ENCODE assay signal across 8 cellular contexts in the genomic region with DNA sequence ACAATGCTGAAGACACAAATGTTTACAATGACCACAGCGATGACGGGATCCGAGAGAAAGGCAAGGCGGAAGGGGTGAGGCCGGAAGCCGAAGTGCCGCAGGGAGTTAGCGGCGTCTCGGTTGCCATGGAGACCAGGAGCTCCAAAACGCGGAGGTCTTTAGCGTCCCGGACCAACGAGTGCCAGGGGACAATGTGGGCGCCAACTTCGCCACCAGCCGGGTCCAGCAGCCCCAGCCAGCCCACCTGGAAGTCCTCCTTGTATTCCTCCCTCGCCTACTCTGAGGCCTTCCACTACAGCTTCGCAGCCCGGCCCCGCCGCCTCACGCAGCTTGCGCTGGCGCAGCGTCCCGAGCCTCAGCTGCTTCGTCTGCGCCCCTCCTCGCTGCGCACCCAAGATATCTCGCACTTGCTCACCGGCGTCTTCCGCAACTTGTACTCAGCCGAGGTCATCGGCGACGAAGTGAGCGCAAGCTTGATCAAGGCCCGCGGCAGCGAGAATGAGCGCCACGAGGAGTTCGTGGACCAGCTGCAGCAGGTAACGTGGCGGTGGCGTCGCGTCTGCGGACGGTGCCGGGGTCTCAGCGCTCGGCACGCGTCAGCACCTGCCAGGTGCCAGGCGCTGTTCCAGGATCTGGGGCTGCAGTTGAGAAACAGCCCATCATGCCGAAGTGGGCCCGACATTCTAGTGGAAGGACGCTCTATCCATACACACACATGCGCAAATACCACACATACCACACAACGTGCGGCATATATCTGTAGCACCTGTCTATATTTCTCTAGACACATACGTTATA. TPM values are rescaled to one million over a fixed set of nuclear protein-coding genes. Genes with fewer than 3 reads are reported as not detected.
A peak's percentile ranks its signal among the peaks of the same experiment; 100 is the strongest.
DNase-seq lines count a peak whose midpoint lies in the region; ATAC-seq and TF ChIP-seq lines count a peak whose summit lies in the region.

A gene with protein sequence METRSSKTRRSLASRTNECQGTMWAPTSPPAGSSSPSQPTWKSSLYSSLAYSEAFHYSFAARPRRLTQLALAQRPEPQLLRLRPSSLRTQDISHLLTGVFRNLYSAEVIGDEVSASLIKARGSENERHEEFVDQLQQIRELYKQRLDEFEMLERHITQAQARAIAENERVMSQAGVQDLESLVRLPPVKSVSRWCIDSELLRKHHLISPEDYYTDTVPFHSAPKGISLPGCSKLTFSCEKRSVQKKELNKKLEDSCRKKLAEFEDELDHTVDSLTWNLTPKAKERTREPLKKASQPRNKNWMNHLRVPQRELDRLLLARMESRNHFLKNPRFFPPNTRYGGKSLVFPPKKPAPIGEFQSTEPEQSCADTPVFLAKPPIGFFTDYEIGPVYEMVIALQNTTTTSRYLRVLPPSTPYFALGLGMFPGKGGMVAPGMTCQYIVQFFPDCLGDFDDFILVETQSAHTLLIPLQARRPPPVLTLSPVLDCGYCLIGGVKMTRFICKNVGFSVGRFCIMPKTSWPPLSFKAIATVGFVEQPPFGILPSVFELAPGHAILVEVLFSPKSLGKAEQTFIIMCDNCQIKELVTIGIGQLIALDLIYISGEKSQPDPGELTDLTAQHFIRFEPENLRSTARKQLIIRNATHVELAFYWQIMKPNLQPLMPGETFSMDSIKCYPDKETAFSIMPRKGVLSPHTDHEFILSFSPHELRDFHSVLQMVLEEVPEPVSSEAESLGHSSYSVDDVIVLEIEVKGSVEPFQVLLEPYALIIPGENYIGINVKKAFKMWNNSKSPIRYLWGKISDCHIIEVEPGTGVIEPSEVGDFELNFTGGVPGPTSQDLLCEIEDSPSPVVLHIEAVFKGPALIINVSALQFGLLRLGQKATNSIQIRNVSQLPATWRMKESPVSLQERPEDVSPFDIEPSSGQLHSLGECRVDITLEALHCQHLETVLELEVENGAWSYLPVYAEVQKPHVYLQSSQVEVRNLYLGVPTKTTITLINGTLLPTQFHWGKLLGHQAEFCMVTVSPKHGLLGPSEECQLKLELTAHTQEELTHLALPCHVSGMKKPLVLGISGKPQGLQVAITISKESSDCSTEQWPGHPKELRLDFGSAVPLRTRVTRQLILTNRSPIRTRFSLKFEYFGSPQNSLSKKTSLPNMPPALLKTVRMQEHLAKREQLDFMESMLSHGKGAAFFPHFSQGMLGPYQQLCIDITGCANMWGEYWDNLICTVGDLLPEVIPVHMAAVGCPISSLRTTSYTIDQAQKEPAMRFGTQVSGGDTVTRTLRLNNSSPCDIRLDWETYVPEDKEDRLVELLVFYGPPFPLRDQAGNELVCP (N-terminal part only) (plus strand): TSS at position 108 of the 798 bp plus-strand sequence. CDS start 18 bp downstream, at position 126.

- H3K56ac ChIP-seq in mesendoderm (ENCODE audit: low read length): peak within 1 kb of the TSS; percentile 84

- no peaks in the 10 kb centered on the region for H3K36me3 ChIP-seq in mesendoderm (ENCODE audit: control insufficient read depth, insufficient read depth, low read length)

- intact Hi-C loops in dendritic cell treated with granulocyte-macrophage colony-stimulating factor and Interleukin-4, amounts not matched to agents 40 ng/mL and 50 ng/mL, for 4 days (cut with micrococcal nuclease): no loop called here

- ATAC-seq in HG03432 (IDR thresholded peaks at IDR 0.05; ENCODE audit: unreplicated experiment): peak; percentile 93

- H2BK15ac ChIP-seq in mesendoderm (replicated peaks; ENCODE audit: low read depth): no peak within 1 kb of the TSS

- in situ Hi-C loops in G401 (cut with HindIII; ENCODE audit: low sequenced_read_pairs): no loop called here

- no CpG with 5 or more reads among the region's 67 CpGs for WGBS in mesendoderm (ENCODE audit: extremely low coverage, insufficient coverage, low lambda C conversion rate)

- H2BK5ac ChIP-seq in mesendoderm (ENCODE audit: low read length): no peak within 1 kb of the TSS

- no peak within 1 kb of the TSS for H3K18ac ChIP-seq in mesendoderm (ENCODE audit: low read length)

- H2AK5ac ChIP-seq in mesendoderm (ENCODE audit: low read length): no peak within 1 kb of the TSS

- peaks cover 4% of the 10 kb centered on the region for H3K4me1 ChIP-seq in mesendoderm (ENCODE audit: control insufficient read depth, low read depth, low read length)

- peaks cover 9% of the 10 kb centered on the region for H3K27me3 ChIP-seq in mesendoderm (ENCODE audit: insufficient read depth, low read length, poor library complexity)

- no peak within 1 kb of the TSS for H2BK120ac ChIP-seq in mesendoderm (ENCODE audit: low read depth, low read length)

- no peak within 1 kb of the TSS for H3K23ac ChIP-seq in mesendoderm (ENCODE audit: low read length)

- no peaks in the 10 kb centered on the region for H3K9me3 Mint-ChIP-seq in dendritic cell treated with granulocyte-macrophage colony-stimulating factor and Interleukin-4, amounts not matched to agents 40 ng/mL and 50 ng/mL, for 4 days

- H3K27ac Mint-ChIP-seq in dendritic cell treated with granulocyte-macrophage colony-stimulating factor and Interleukin-4, amounts not matched to agents 40 ng/mL and 50 ng/mL, for 4 days: peak within 1 kb of the TSS; percentile 84

- H3K36me3 Mint-ChIP-seq in dendritic cell treated with granulocyte-macrophage colony-stimulating factor and Interleukin-4, amounts not matched to agents 40 ng/mL and 50 ng/mL, for 4 days (ENCODE audit: low read depth): no peaks in the 10 kb centered on the region

- no peak for TF ChIP-seq CTCF in AG09309 (IDR thresholded peaks at IDR 0.05; ENCODE audit: control insufficient read depth, insufficient read depth, low read depth, low read length, missing control alignments)

- H3K4ac ChIP-seq in mesendoderm (ENCODE audit: low read depth, low read length): no peak within 1 kb of the TSS

- peak within 1 kb of the TSS; percentile 93 for H3K4me2 ChIP-seq in mesendoderm (ENCODE audit: low read length)

- H3K27ac ChIP-seq in mesendoderm (ENCODE audit: low read depth, low read length): no peak within 1 kb of the TSS

- no peaks in the 10 kb centered on the region for H3K79me2 ChIP-seq in mesendoderm (ENCODE audit: control insufficient read depth, insufficient read depth, low read length)

- H3K4me3 Mint-ChIP-seq in dendritic cell treated with granulocyte-macrophage colony-stimulating factor and Interleukin-4, amounts not matched to agents 40 ng/mL and 50 ng/mL, for 4 days: peak within 1 kb of the TSS; percentile 79

- H4K8ac ChIP-seq in mesendoderm (ENCODE audit: low read depth, low read length): peak within 1 kb of the TSS; percentile 97

- H3K27me3 Mint-ChIP-seq in dendritic cell treated with granulocyte-macrophage colony-stimulating factor and Interleukin-4, amounts not matched to agents 40 ng/mL and 50 ng/mL, for 4 days: peaks cover 4% of the 10 kb centered on the region

- no peaks in the 10 kb centered on the region for H3K79me1 ChIP-seq in mesendoderm (ENCODE audit: low read length)

- DNase-seq in AG09309 (ENCODE audit: low read depth): no peak
- DNase-seq in GM19238 (ENCODE audit: insufficient read length, low spot score): peak; percentile 84
- DNase-seq in activated CD4-positive, CD25-positive, alpha-beta regulatory T cell treated with anti-CD3 and anti-CD28 coated beads, Interleukin-2, amount 50 U/mL, for 72 hours: peak; percentile 74
- DNase-seq in mesendoderm: peak; percentile 93
- peak; percentile 53 to 58 for DNase-seq in stimulated activated CD8-positive, alpha-beta memory T cell treated with anti-CD3 and anti-CD28 coated beads, Interleukin-15, amount 100 ng/mL, for 4 hours (ENCODE audit: low read depth in 2 of 2)
- DNase-seq in G401 (ENCODE audit: low spot score): no peak

- H3K9ac ChIP-seq in mesendoderm (ENCODE audit: low read length): peak within 1 kb of the TSS; percentile 60

- peaks cover 48% of the 10 kb centered on the region for H3K4me1 Mint-ChIP-seq in dendritic cell treated with granulocyte-macrophage colony-stimulating factor and Interleukin-4, amounts not matched to agents 40 ng/mL and 50 ng/mL, for 4 days (ENCODE audit: low read depth)

- H3K4me3 ChIP-seq in AG09309 (ENCODE audit: control insufficient read depth, low read depth, low read length): peak within 1 kb of the TSS; percentile 43
- H3K4me3 ChIP-seq in mesendoderm (ENCODE audit: low read length): peak within 1 kb of the TSS; percentile 23

- no peak within 1 kb of the TSS for H4K5ac ChIP-seq in mesendoderm (ENCODE audit: low read length)

RNA-seq across cellular contexts. Expression of the gene that starts here (rescaled TPM):
- 0.28 TPM for polyA plus RNA-seq in mesendoderm (2013, experiment 1 of 2)
- polyA plus RNA-seq in mesendoderm (2013, experiment 2 of 2): 0.25 TPM
- not detected in 2 replicates for total RNA-seq in G401 (2014; rRNA removed; shearing (Covaris generic))

Comparison
In these comparisons a context has a peak if more than half of its experiments do, and no peak if none do; other contexts are left out.
1. DNase-seq: peak in GM19238 (single experiment), activated CD4-positive, CD25-positive, alpha-beta regulatory T cell treated with anti-CD3 and anti-CD28 coated beads, Interleukin-2, amount 50 U/mL, for 72 hours (single experiment), mesendoderm (single experiment) and stimulated activated CD8-positive, alpha-beta memory T cell treated with anti-CD3 and anti-CD28 coated beads, Interleukin-15, amount 100 ng/mL, for 4 hours (2 of 2); none in AG09309 (single experiment) and G401 (single experiment).